5 cellular contexts compared by ENCODE assay signal in the genomic region with DNA sequence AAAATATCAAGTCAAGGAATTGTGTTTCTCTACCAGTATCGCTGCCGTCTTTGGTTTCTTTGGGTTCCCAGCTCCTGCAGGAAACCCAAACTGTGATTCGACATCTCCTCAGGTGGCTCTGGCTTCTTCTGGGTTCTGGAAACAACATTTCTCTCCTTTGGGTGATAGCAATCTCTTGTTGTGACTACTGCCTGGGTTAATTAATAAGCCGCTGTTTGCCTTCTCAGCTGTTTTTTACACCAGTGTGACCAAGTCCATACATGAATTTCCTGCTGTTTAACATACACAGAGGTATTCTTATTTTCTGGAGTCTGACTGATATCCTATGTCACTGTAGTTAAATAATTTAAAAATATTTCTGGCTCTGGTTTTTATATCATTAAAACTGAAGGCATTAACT.
"Had no signal": no experiment of that assay in that cellular context is flagged by ENCODE, and none has a peak within 500 bp of the region (broad histone marks: within the 10 kb centered on the region; RNA-seq: fewer than 3 reads in every experiment).

No MANE protein-coding gene starts in this region.

- H3K27ac Mint-ChIP-seq: GM23338, IgD-negative memory B cell had no signal

- H3K4me3 Mint-ChIP-seq: GM23338, H9, IgD-negative memory B cell had no signal

- DNase-seq: H9, HCEC 1CT, KBM-7 had no signal

- H3K9me3 Mint-ChIP-seq: GM23338, H9, IgD-negative memory B cell had no signal

- H3K36me3 Mint-ChIP-seq: IgD-negative memory B cell had no signal
